Comparison of ENCODE assay signal across 23 cellular contexts in genomic region chr10:107529350-107529749, GRCh38.
"Had no signal": no experiment of that assay in that cellular context is flagged by ENCODE, and none has a peak within 500 bp of the region (broad histone marks: within the 10 kb centered on the region; RNA-seq: fewer than 3 reads in every experiment).

No MANE protein-coding gene starts in this region.

- H2AFZ ChIP-seq: PC-9 had no signal

- H3K9me3 ChIP-seq: MG63, Peyer's patch, SJCRH30 had no signal

- H3K27ac Mint-ChIP-seq: IgD-negative memory B cell had no signal

- H3K27ac ChIP-seq: PC-9, Peyer's patch, SJCRH30 had no signal

- H3K27me3 Mint-ChIP-seq: IgD-negative memory B cell had no signal

- H3K4me3 Mint-ChIP-seq: IgD-negative memory B cell had no signal

- H3K27me3 ChIP-seq: MG63, Peyer's patch, SJCRH30 had no signal

- DNase-seq: MG63, NCI-H1092, NCI-H1105 treated with DMSO at 0.1 percent for 48 hours, NCI-H1417 treated with DMSO at 0.1 percent for 48 hours, NCI-H146, NCI-H1694 treated with DMSO at 0.1 percent for 48 hours, NCI-H1930, NCI-H2081, NCI-H2107, NCI-H2227 treated with DMSO at 0.1 percent for 48 hours, NCI-H524, NCI-H526 treated with DMSO at 0.1 percent for 48 hours, NCI-H774, OCI-M1, PC-9, Peyer's patch, SHP77 treated with DMSO at 0.1 percent for 48 hours, SJCRH30, T-helper 1 cell had no signal

- H3K4me2 ChIP-seq: PC-9 had no signal

- H3K4me1 ChIP-seq: Peyer's patch had no signal

- H3K36me3 ChIP-seq: MG63, Peyer's patch, SJCRH30 had no signal

- ATAC-seq: K562, Right ventricle myocardium inferior, SK-N-SH treated with all-trans-retinoic acid at 6 μM for 48 hours had no signal

- H3K4me3 ChIP-seq: K562, MG63, PC-9, Peyer's patch, SJCRH30 had no signal
